ENCODE assay signal across 8 cellular contexts in the genomic region with DNA sequence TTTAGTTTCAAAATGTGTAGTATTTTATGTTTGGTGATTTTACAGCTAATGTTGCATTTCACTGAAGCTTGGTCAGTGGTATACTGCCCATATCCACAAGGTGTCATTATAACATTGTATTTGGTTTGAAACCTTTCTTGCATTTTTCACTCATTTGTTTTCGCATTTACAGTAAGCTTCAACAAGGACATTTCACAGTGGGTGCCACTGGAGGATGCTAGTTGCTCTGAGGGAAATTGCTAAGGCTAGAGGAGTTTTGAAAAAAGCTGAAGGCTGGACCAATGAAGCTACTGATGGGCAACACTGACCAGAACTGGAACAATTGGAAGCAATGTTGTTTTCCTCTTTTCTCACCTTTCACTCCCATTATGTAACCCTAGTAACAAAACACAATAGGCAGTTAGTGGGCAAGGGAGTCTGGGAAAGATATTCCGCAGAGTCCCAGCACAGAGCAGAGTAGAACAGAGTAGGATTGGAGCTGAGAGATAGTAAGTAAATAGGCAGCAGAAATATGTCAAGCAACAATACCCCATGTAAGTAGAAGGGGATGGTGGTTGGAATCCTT. TPM values are rescaled to one million over a fixed set of nuclear protein-coding genes. Genes with fewer than 3 reads are reported as not detected.
DNase-seq lines count a peak whose midpoint lies in the region; ATAC-seq, FAIRE-seq and TF ChIP-seq lines count a peak whose summit lies in the region.

No MANE protein-coding gene starts in this region.

- H3K36me3 ChIP-seq in GM12878 (ENCODE audit: control insufficient read depth in 2 of 2, insufficient read depth in 2 of 2, low read length in 1 of 2), result no peaks in the 10 kb centered on the region
- no peaks in the 10 kb centered on the region for H3K36me3 ChIP-seq in stomach

- H3K4me1 ChIP-seq in GM12878 (ENCODE audit: control insufficient read depth, insufficient read depth, low read length), result no peaks in the 10 kb centered on the region
- peaks cover 0 to 5% (median 0%) of the 10 kb centered on the region in 4 donors for H3K4me1 ChIP-seq in stomach

- peak; percentile 57 to 83 (median 65) for TF ChIP-seq CTCF in GM12878 (IDR thresholded peaks at IDR 0.05 in 2 of 3, conservative IDR thresholded peaks at IDR 0.05 in 1 of 3; ENCODE audit: control insufficient read depth in 2 of 3, extremely low read depth in 1 of 3, insufficient read depth in 1 of 3, low read depth in 3 of 3, low read length in 3 of 3)
- TF ChIP-seq CTCF in stomach (IDR thresholded peaks at IDR 0.05), result peak in 5 of 7 experiments; percentile 56 to 87 (median 69)

- 43% methylated on average over 2 of the region's 2 CpGs for whole genome bisulfite sequencing in GM12878 (ENCODE audit: insufficient coverage, insufficient replicate concordance, low lambda C conversion rate, missing lambda C conversion rate)
- 27 to 36% (median 28%) methylated on average over 2 of the region's 2 CpGs for WGBS in stomach, 5 donors

- SMC1A ChIA-PET in GM12878 (lab: Charles Lee; ENCODE audit: uncharacterized antibody, unreplicated experiment), result interaction anchor here (0.6 to 5.1 kb wide), 37 partner anchors 8 to 1379 kb away, joined by 3 to 89 read pairs (median 4); no protein-coding TSS in a partner anchor

- peak; percentile 57 for ATAC-seq in GM18499 (IDR thresholded peaks at IDR 0.05; ENCODE audit: insufficient read depth, unreplicated experiment)
- peak; percentile 81 for ATAC-seq in HG02981 (IDR thresholded peaks at IDR 0.05; ENCODE audit: unreplicated experiment)
- peak; percentile 86 for ATAC-seq in GM12878

- TF ChIP-seq EP300 in GM12878 (IDR thresholded peaks at IDR 0.05; ENCODE audit: borderline replicate concordance in 1 of 2, control insufficient read depth in 1 of 2, low read depth in 2 of 2, low read length in 2 of 2), result no peak
- no peak for TF ChIP-seq EP300 in stomach (IDR thresholded peaks at IDR 0.05)

- H3K4me3 ChIP-seq in GM12878 (no peak overlapping the region), stomach (no peak overlapping the region)

- H3K27ac ChIP-seq in GM12878 (ENCODE audit: control insufficient read depth, insufficient read depth), result no peak overlapping the region
- no peak overlapping the region for H3K27ac ChIP-seq in stomach

- no peaks in the 10 kb centered on the region for H3K9me3 ChIP-seq in GM12878 (replicated peaks; ENCODE audit: control insufficient read depth, insufficient read depth, low read length)
- no peaks in the 10 kb centered on the region for H3K9me3 ChIP-seq in stomach

- H3K27me3 ChIP-seq in GM12878 (replicated peaks in 1 of 2; ENCODE audit: control insufficient read depth in 2 of 2, insufficient read depth in 2 of 2, low read length in 1 of 2) (no peaks in the 10 kb centered on the region), stomach (no peaks in the 10 kb centered on the region)

- RAD21 ChIA-PET in GM12878 (lab: Charles Lee; ENCODE audit: unreplicated experiment), result interaction anchor here (0.7 to 4.7 kb wide), 25 partner anchors 9 to 1380 kb away, joined by 3 to 81 read pairs (median 5); a partner anchor contains a TSS

- DNase-seq in AG08396 (ENCODE audit: low spot score), result peak; percentile 23
- peak; percentile 49 for DNase-seq in NCI-H2196 (lab: John Stamatoyannopoulos, UW; ENCODE audit: unreplicated experiment)
- peak; percentile 7 for DNase-seq in GM12878 (ENCODE audit: low read depth, low spot score)
- peak; percentile 54 for DNase-seq in iPS-NIHi11 (ENCODE audit: low spot score)
- DNase-seq in stomach, result no peak
- no peak for DNase-seq in HTR-8/SVneo (ENCODE audit: insufficient read length, low spot score)

- BruUV-seq in GM12878 (replicated peaks; lab: Mats Ljungman, UMichigan), result no TSS peak

- no peaks in the 10 kb centered on the region for H3K79me2 ChIP-seq in GM12878 (ENCODE audit: control insufficient read depth, insufficient read depth, low read length)

- CTCF ChIA-PET in GM12878 (lab: Yijun Ruan, JAX), result interaction anchor here (0.5 to 5.1 kb wide), 47 partner anchors 9 to 1579 kb away, joined by 3 to 129 read pairs (median 4); no protein-coding TSS in a partner anchor

- no peak for TF ChIP-seq POLR2A in GM12878 (IDR thresholded peaks at IDR 0.05; ENCODE audit: low read depth, low read length)
- TF ChIP-seq POLR2A in stomach (IDR thresholded peaks at IDR 0.05), result no peak

- peak; percentile 86 for TF ChIP-seq RAD21 in GM12878 (IDR thresholded peaks at IDR 0.05; ENCODE audit: insufficient read depth, low read depth, low read length)

- H3K9ac ChIP-seq in GM12878 (ENCODE audit: control insufficient read depth, insufficient read depth, low read length), result no peak overlapping the region

- H3K4me2 ChIP-seq in GM12878 (ENCODE audit: control insufficient read depth, insufficient read depth), result no peak overlapping the region

- intact Hi-C loops in GM12878 (cut with micrococcal nuclease; ENCODE audit: unreplicated experiment), result loop anchor here (1.0 to 5.0 kb wide), 5 partner anchors 115 to 1379 kb away; no protein-coding TSS in a partner anchor
- intact Hi-C loops in stomach (cut with DNase I; ENCODE audit: low total_unique reads), result no loop called here

- no peaks in the 10 kb centered on the region for H4K20me1 ChIP-seq in GM12878 (ENCODE audit: control insufficient read depth, insufficient read depth)

- FAIRE-seq in GM12878 (lab: Jason Lieb, UNC), result peak; percentile 89
- FAIRE-seq in HTR-8/SVneo (lab: Jason Lieb, UNC), result no peak

- in situ Hi-C loops in GM12878 (cut with MboI), result loop anchor here (10.0 to 25.0 kb wide), 2 partner anchors 594 to 1381 kb away; no protein-coding TSS in a partner anchor

- H2AFZ ChIP-seq in GM12878 (ENCODE audit: control insufficient read depth, low read depth, low read length), result no peak overlapping the region

- POLR2A ChIA-PET in GM12878 (lab: Charles Lee), result interaction anchor here (0.9 kb wide), 1 partner anchor 114 kb away, joined by 3 read pairs; no protein-coding TSS in a partner anchor

TF ChIP-seq in GM12878, 131 proteins besides CTCF, POLR2A, EP300 and RAD21 (continues in another document):
- TF ChIP-seq ZNF217 (IDR thresholded peaks at IDR 0.05) (no peak), BHLHE40 (IDR thresholded peaks at IDR 0.05; ENCODE audit: borderline replicate concordance in 1 of 2, low read depth in 2 of 2, low read length in 1 of 2) (no peak)
- TF ChIP-seq, protein P1, sequence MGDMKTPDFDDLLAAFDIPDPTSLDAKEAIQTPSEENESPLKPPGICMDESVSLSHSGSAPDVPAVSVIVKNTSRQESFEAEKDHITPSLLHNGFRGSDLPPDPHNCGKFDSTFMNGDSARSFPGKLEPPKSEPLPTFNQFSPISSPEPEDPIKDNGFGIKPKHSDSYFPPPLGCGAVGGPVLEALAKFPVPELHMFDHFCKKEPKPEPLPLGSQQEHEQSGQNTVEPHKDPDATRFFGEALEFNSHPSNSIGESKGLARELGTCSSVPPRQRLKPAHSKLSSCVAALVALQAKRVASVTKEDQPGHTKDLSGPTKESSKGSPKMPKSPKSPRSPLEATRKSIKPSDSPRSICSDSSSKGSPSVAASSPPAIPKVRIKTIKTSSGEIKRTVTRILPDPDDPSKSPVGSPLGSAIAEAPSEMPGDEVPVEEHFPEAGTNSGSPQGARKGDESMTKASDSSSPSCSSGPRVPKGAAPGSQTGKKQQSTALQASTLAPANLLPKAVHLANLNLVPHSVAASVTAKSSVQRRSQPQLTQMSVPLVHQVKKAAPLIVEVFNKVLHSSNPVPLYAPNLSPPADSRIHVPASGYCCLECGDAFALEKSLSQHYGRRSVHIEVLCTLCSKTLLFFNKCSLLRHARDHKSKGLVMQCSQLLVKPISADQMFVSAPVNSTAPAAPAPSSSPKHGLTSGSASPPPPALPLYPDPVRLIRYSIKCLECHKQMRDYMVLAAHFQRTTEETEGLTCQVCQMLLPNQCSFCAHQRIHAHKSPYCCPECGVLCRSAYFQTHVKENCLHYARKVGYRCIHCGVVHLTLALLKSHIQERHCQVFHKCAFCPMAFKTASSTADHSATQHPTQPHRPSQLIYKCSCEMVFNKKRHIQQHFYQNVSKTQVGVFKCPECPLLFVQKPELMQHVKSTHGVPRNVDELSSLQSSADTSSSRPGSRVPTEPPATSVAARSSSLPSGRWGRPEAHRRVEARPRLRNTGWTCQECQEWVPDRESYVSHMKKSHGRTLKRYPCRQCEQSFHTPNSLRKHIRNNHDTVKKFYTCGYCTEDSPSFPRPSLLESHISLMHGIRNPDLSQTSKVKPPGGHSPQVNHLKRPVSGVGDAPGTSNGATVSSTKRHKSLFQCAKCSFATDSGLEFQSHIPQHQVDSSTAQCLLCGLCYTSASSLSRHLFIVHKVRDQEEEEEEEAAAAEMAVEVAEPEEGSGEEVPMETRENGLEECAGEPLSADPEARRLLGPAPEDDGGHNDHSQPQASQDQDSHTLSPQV (IDR thresholded peaks at IDR 0.05), result no peak

RNA-seq across cellular contexts. Expression of a gene that starts 23.6 kb away (rescaled TPM):
- total RNA-seq in GM12878 (2013; cell fraction: nucleolus; rRNA removed), result 183 and 195 TPM in 2 replicates
- total RNA-seq in GM12878 (2014; rRNA removed) (94.7 and 139 TPM in 2 replicates), GM12878 (2014; rRNA removed; fragmentation: Illumina TruSeq; extraction: Trizol) (200 and 229 TPM in 2 replicates), GM12878 (2021) (190 and 203 TPM in 2 replicates), stomach (100 to 1,000 TPM in 1 of 5 donors, 10 to 100 TPM in 4; 23.3 to 102 (median 70.3) TPM)
- 109 TPM for polyA plus RNA-seq in GM12878 (2011; ENCODE audit: low read depth)
- polyA plus RNA-seq in GM12878 (2011; rRNA removed) (588 and 745 TPM in 2 replicates), GM12878 (2014; fragmentation: Illumina TruSeq; extraction: Trizol) (240 and 288 TPM in 2 replicates), GM12878 (2014; fragmentation: Nextera tagmentation; extraction: Ambion mirVana) (100 to 1,000 TPM; 174 to 259 TPM), GM12878 (2014; rRNA removed) (225 and 243 TPM in 2 replicates), GM12878 (2016; fragmentation: Nextera tagmentation; extraction: Ambion mirVana) (100 to 1,000 TPM; 490 to 511 TPM), stomach (100 to 1,000 TPM in 2 of 3 donors, 10 to 100 TPM in 1; 57.0 to 107 (median 101) TPM)
- 297 and 342 TPM in 2 replicates for polyA plus RNA-seq in GM12878 (2011; cell fraction: cytosol; rRNA removed)
- 282 and 382 TPM in 2 replicates for polyA plus RNA-seq in GM12878 (2011; cell fraction: nucleus; rRNA removed)
- 162 and 251 TPM in 2 replicates for polyA plus RNA-seq in GM12878 (2012)
- 167 and 240 TPM in 2 replicates for polyA minus RNA-seq in GM12878 (2011; rRNA and poly(A)+ RNA removed)
- polyA minus RNA-seq in GM12878 (2011; cell fraction: cytosol; rRNA and poly(A)+ RNA removed), result 93.7 and 113 TPM in 2 replicates
- polyA minus RNA-seq in GM12878 (2011; cell fraction: nucleus; rRNA and poly(A)+ RNA removed), result 99.6 and 160 TPM in 2 replicates

Comparison
In these comparisons a context has a peak if more than half of its experiments do, and no peak if none do; other contexts are left out.
1. DNase-seq: peak in AG08396 (single experiment), NCI-H2196 (single experiment), GM12878 (single experiment) and iPS-NIHi11 (single experiment); none in stomach (single experiment) and HTR-8/SVneo (single experiment).
2. Peak in every context shown above with its lines, with median percentiles within 50 percentile points of each other: ATAC-seq.